1 cellular context compared by ENCODE assay signal in genomic region chr12:93089805-93090569, GRCh38.
TF ChIP-seq lines count a peak whose summit lies in the region.

No MANE protein-coding gene starts in this region.

TF ChIP-seq in K562, 482 proteins besides CTCF, POLR2A, EP300 and RAD21 (continued from another document and continues in another):
- TF ChIP-seq HSF4 (CRISPR knock-in tag; IDR thresholded peaks at IDR 0.05; ENCODE audit: borderline replicate concordance), result no peak
- TF ChIP-seq THRB (CRISPR knock-in tag; conservative IDR thresholded peaks at IDR 0.05), result no peak
- TF ChIP-seq ZC3H8 (IDR thresholded peaks at IDR 0.05), result no peak
- no peak for TF ChIP-seq FOXJ3 (CRISPR knock-in tag; IDR thresholded peaks at IDR 0.05)
- TF ChIP-seq ZNF174 (CRISPR knock-in tag; IDR thresholded peaks at IDR 0.05), result no peak
- no peak for TF ChIP-seq HMGXB4 (CRISPR knock-in tag; IDR thresholded peaks at IDR 0.05)
- no peak for TF ChIP-seq SUPT5H (IDR thresholded peaks at IDR 0.05)
- no peak for TF ChIP-seq ZBTB17 (CRISPR knock-in tag; IDR thresholded peaks at IDR 0.05)
- no peak for TF ChIP-seq SAP30 (IDR thresholded peaks at IDR 0.05; ENCODE audit: borderline replicate concordance, insufficient read depth, low read depth, low read length, poor library complexity, severe bottlenecking)
- TF ChIP-seq THAP12 (CRISPR knock-in tag; IDR thresholded peaks at IDR 0.05), result no peak
- no peak for TF ChIP-seq HOMEZ (CRISPR knock-in tag; IDR thresholded peaks at IDR 0.05)
- no peak for TF ChIP-seq MYNN (IDR thresholded peaks at IDR 0.05)
- no peak for TF ChIP-seq MYNN (CRISPR knock-in tag; IDR thresholded peaks at IDR 0.05)
- TF ChIP-seq BHLHE40 (IDR thresholded peaks at IDR 0.05; ENCODE audit: low read length), result no peak
- TF ChIP-seq ZNF146 (CRISPR knock-in tag; IDR thresholded peaks at IDR 0.05; ENCODE audit: unreplicated experiment), result no peak
- TF ChIP-seq, protein P1, sequence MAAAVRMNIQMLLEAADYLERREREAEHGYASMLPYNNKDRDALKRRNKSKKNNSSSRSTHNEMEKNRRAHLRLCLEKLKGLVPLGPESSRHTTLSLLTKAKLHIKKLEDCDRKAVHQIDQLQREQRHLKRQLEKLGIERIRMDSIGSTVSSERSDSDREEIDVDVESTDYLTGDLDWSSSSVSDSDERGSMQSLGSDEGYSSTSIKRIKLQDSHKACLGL (CRISPR knock-in tag; IDR thresholded peaks at IDR 0.05; ENCODE audit: borderline replicate concordance, poor library complexity, severe bottlenecking), result no peak
- TF ChIP-seq CHCHD3 (CRISPR knock-in tag; IDR thresholded peaks at IDR 0.05), result no peak
- no peak for TF ChIP-seq TEAD1 (CRISPR knock-in tag; IDR thresholded peaks at IDR 0.05)
- 0 out of 2 replicates have a peak, but pooled peaks have one; percentile 37 for TF ChIP-seq CUX1 (CRISPR knock-in tag; IDR thresholded peaks at IDR 0.05)
- TF ChIP-seq SMARCB1 (IDR thresholded peaks at IDR 0.05; ENCODE audit: insufficient read length, low read depth), result no peak
- no peak for TF ChIP-seq FOXA1 (IDR thresholded peaks at IDR 0.05; ENCODE audit: borderline replicate concordance)
- TF ChIP-seq ZNF311 (CRISPR knock-in tag; IDR thresholded peaks at IDR 0.05), result 0 out of 2 replicates have a peak, but pooled peaks have one; percentile 25
- TF ChIP-seq ZNF436 (CRISPR knock-in tag; IDR thresholded peaks at IDR 0.05), result no peak
- TF ChIP-seq TCFL5 (CRISPR knock-in tag; conservative IDR thresholded peaks at IDR 0.05), result no peak
- no peak for TF ChIP-seq SNIP1 (IDR thresholded peaks at IDR 0.05; ENCODE audit: low read depth)
- TF ChIP-seq HMG20B (CRISPR knock-in tag; IDR thresholded peaks at IDR 0.05), result no peak
- no peak for TF ChIP-seq ILK (tag; IDR thresholded peaks at IDR 0.05; ENCODE audit: borderline replicate concordance, low read depth)
- no peak for TF ChIP-seq RB1 (IDR thresholded peaks at IDR 0.05; ENCODE audit: low read depth)
- TF ChIP-seq SREBF2 (CRISPR knock-in tag; IDR thresholded peaks at IDR 0.05), result no peak
- no peak for TF ChIP-seq MAFG (tag; conservative IDR thresholded peaks at IDR 0.05)
- no peak for TF ChIP-seq TAF7 (tag; IDR thresholded peaks at IDR 0.05)
- TF ChIP-seq, protein P2, sequence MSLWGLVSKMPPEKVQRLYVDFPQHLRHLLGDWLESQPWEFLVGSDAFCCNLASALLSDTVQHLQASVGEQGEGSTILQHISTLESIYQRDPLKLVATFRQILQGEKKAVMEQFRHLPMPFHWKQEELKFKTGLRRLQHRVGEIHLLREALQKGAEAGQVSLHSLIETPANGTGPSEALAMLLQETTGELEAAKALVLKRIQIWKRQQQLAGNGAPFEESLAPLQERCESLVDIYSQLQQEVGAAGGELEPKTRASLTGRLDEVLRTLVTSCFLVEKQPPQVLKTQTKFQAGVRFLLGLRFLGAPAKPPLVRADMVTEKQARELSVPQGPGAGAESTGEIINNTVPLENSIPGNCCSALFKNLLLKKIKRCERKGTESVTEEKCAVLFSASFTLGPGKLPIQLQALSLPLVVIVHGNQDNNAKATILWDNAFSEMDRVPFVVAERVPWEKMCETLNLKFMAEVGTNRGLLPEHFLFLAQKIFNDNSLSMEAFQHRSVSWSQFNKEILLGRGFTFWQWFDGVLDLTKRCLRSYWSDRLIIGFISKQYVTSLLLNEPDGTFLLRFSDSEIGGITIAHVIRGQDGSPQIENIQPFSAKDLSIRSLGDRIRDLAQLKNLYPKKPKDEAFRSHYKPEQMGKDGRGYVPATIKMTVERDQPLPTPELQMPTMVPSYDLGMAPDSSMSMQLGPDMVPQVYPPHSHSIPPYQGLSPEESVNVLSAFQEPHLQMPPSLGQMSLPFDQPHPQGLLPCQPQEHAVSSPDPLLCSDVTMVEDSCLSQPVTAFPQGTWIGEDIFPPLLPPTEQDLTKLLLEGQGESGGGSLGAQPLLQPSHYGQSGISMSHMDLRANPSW (CRISPR knock-in tag; IDR thresholded peaks at IDR 0.05), result no peak
- no peak for TF ChIP-seq COPS2 (conservative IDR thresholded peaks at IDR 0.05)
- no peak for TF ChIP-seq ZNF316 (IDR thresholded peaks at IDR 0.05)
- TF ChIP-seq BRD9 (IDR thresholded peaks at IDR 0.05; ENCODE audit: low read depth, partially characterized antibody), result no peak
- no peak for TF ChIP-seq POLR2AphosphoS5 (IDR thresholded peaks at IDR 0.05; ENCODE audit: control insufficient read depth, insufficient read depth, low read depth, low read length)
- no peak for TF ChIP-seq GTF2F1 (IDR thresholded peaks at IDR 0.05; ENCODE audit: low read depth, low read length)
- no peak for TF ChIP-seq PTBP1 (IDR thresholded peaks at IDR 0.05; ENCODE audit: low read depth, low read length)
- no peak for TF ChIP-seq CHD1 (IDR thresholded peaks at IDR 0.05; ENCODE audit: low read length)
- no peak for TF ChIP-seq SP2 (IDR thresholded peaks at IDR 0.05; ENCODE audit: extremely low read depth, low read depth, low read length, poor library complexity, severe bottlenecking)
- TF ChIP-seq ATF7 (IDR thresholded peaks at IDR 0.05), result no peak
- TF ChIP-seq MNT (conservative IDR thresholded peaks at IDR 0.05), result no peak
- no peak for TF ChIP-seq ZC3H4 (CRISPR knock-in tag; IDR thresholded peaks at IDR 0.05; ENCODE audit: borderline replicate concordance)
- TF ChIP-seq ETS1 (conservative IDR thresholded peaks at IDR 0.05; ENCODE audit: control insufficient read depth, low read depth, low read length), result no peak
- no peak for TF ChIP-seq RBM34 (IDR thresholded peaks at IDR 0.05; ENCODE audit: borderline replicate concordance, insufficient read depth, low read length)
- peak; percentile 66 for TF ChIP-seq ARID1B (IDR thresholded peaks at IDR 0.05)
- peak in 1 of 2 experiments; percentile 71; a peak in 1 of 3 replicates for TF ChIP-seq CBX3 (IDR thresholded peaks at IDR 0.05; ENCODE audit: borderline replicate concordance in 1 of 2, low read length in 2 of 2)
- TF ChIP-seq, protein P3, sequence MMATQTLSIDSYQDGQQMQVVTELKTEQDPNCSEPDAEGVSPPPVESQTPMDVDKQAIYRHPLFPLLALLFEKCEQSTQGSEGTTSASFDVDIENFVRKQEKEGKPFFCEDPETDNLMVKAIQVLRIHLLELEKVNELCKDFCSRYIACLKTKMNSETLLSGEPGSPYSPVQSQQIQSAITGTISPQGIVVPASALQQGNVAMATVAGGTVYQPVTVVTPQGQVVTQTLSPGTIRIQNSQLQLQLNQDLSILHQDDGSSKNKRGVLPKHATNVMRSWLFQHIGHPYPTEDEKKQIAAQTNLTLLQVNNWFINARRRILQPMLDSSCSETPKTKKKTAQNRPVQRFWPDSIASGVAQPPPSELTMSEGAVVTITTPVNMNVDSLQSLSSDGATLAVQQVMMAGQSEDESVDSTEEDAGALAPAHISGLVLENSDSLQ (IDR thresholded peaks at IDR 0.05), result no peak
